26 cellular contexts compared by ENCODE assay signal in the genomic region with DNA sequence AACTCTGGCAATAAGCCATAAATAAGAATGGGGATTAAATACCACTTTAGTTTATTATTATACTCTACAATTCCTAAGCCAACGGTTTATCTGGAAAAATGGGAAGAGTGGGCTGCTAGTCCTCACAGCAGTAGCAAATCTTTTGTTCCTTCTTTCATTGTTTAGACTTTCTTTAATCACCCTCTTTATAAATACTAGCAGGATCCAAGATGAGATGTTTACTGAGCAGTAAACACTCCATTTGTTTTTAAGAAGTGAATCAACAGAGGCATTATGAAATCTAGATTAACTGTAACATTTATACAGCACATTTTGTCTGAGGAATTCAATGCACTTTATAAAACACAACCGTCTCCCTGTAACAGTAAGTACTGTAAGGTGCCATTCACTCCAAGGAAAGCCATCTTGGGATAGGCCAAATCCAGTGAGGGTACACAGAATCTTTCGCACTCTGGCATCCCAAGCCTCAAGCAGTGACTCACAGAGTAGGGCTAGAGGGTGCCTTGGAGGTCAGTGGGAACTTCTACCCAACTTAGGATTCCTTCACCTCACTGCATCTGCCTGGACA.
DNase-seq lines count a peak whose midpoint lies in the region; ATAC-seq and TF ChIP-seq lines count a peak whose summit lies in the region.
"Had no signal": no experiment of that assay in that cellular context is flagged by ENCODE, and none has a peak within 500 bp of the region (broad histone marks: within the 10 kb centered on the region; RNA-seq: fewer than 3 reads in every experiment).

No MANE protein-coding gene starts in this region.

- no peak overlapping the region for H3K4me2 ChIP-seq in neural progenitor cell

- peak; percentile 29; the same call in 2 of the 3 replicates for ATAC-seq in RWPE2 (ENCODE audit: low read depth)
- ATAC-seq: activated CD8-positive, alpha-beta T cell treated with anti-CD3 and anti-CD28 coated beads for 36 hours; left cardiac atrium; naive thymus-derived CD8-positive, alpha-beta T cell; right cardiac atrium; stimulated activated naive CD8-positive, alpha-beta T cell treated with anti-CD3 and anti-CD28 coated beads, Interleukin-15, amount 100 ng/mL, for 72 hours had no signal

- H3K27ac ChIP-seq in RWPE2 (ENCODE audit: poor library complexity, severe bottlenecking) (no peak overlapping the region), neural progenitor cell (peak overlapping the region; percentile 51), suprapubic skin (no peak overlapping the region)
- H3K27ac ChIP-seq: dorsolateral prefrontal cortex, epithelial cell of prostate, parathyroid adenoma, tibial nerve had no signal

- H3K36me3 Mint-ChIP-seq in neural progenitor cell = peaks cover 37% of the 10 kb centered on the region

- no peaks in the 10 kb centered on the region for H3K9me3 ChIP-seq in RWPE2 (ENCODE audit: severe bottlenecking)
- no peaks in the 10 kb centered on the region for H3K9me3 ChIP-seq in neural progenitor cell (ENCODE audit: low read depth)
- H3K9me3 ChIP-seq in suprapubic skin = no peaks in the 10 kb centered on the region
- H3K9me3 ChIP-seq: Caco-2, tibial nerve had no signal

- no peak overlapping the region for H3K4me3 ChIP-seq in RWPE2 (ENCODE audit: severe bottlenecking)
- H3K4me3 ChIP-seq in neural progenitor cell = no peak overlapping the region
- no peak overlapping the region for H3K4me3 ChIP-seq in suprapubic skin
- H3K4me3 ChIP-seq: dorsolateral prefrontal cortex, tibial nerve had no signal

- H3K4me1 Mint-ChIP-seq in neural progenitor cell = peaks cover 5% of the 10 kb centered on the region
- H3K4me1 Mint-ChIP-seq: B cell; stimulated activated naive CD8-positive, alpha-beta T cell treated with anti-CD3 and anti-CD28 coated beads, Interleukin-15, amount 100 ng/mL, for 72 hours had no signal

- H3K9me3 Mint-ChIP-seq in neural progenitor cell = no peaks in the 10 kb centered on the region
- H3K9me3 Mint-ChIP-seq: activated CD8-positive, alpha-beta T cell treated with anti-CD3 and anti-CD28 coated beads for 36 hours; naive thymus-derived CD8-positive, alpha-beta T cell; stimulated activated naive CD8-positive, alpha-beta T cell treated with anti-CD3 and anti-CD28 coated beads, Interleukin-15, amount 100 ng/mL, for 72 hours had no signal

- no peak overlapping the region for H2AFZ ChIP-seq in neural progenitor cell (replicated peaks)
- H2AFZ ChIP-seq: parathyroid adenoma had no signal

- no peak overlapping the region for H3K9ac ChIP-seq in neural progenitor cell
- H3K9ac ChIP-seq: parathyroid adenoma had no signal

- no peaks in the 10 kb centered on the region for H3K27me3 Mint-ChIP-seq in neural progenitor cell (ENCODE audit: insufficient read depth, low read depth)
- H3K27me3 Mint-ChIP-seq: activated CD8-positive, alpha-beta T cell treated with anti-CD3 and anti-CD28 coated beads for 36 hours; B cell; naive thymus-derived CD8-positive, alpha-beta T cell; stimulated activated naive CD8-positive, alpha-beta T cell treated with anti-CD3 and anti-CD28 coated beads, Interleukin-15, amount 100 ng/mL, for 72 hours had no signal

- H3K27me3 ChIP-seq in RWPE2 (ENCODE audit: insufficient read depth, poor library complexity, severe bottlenecking) = no peaks in the 10 kb centered on the region
- no peaks in the 10 kb centered on the region for H3K27me3 ChIP-seq in neural progenitor cell
- no peaks in the 10 kb centered on the region for H3K27me3 ChIP-seq in suprapubic skin
- H3K27me3 ChIP-seq: dorsolateral prefrontal cortex, tibial nerve had no signal

- no peak overlapping the region for H3K27ac Mint-ChIP-seq in neural progenitor cell
- H3K27ac Mint-ChIP-seq: activated CD8-positive, alpha-beta T cell treated with anti-CD3 and anti-CD28 coated beads for 36 hours; B cell; naive thymus-derived CD8-positive, alpha-beta T cell; stimulated activated naive CD8-positive, alpha-beta T cell treated with anti-CD3 and anti-CD28 coated beads, Interleukin-15, amount 100 ng/mL, for 72 hours had no signal

- peak; percentile 5 for DNase-seq in GM03348 (ENCODE audit: low spot score)
- no peak for DNase-seq in RWPE2 (ENCODE audit: low spot score)
- peak; percentile 41 for DNase-seq in fibroblast of gingiva (ENCODE audit: low read depth)
- DNase-seq in neural progenitor cell (ENCODE audit: low spot score) = no peak
- DNase-seq in DMS153 (lab: John Stamatoyannopoulos, UW) = no peak
- no peak for DNase-seq in NCI-H345 treated with DMSO at 0.1 percent for 48 hours (lab: John Stamatoyannopoulos, UW; ENCODE audit: unreplicated experiment)
- no peak for DNase-seq in suprapubic skin (ENCODE audit: low spot score in 2 of 2)
- DNase-seq in dedifferentiated amniotic fluid mesenchymal stem cell (ENCODE audit: extremely low spot score) = no peak
- DNase-seq: activated CD4-positive, CD25-positive, alpha-beta regulatory T cell treated with anti-CD3 and anti-CD28 coated beads, Interleukin-2, amount 50 U/mL, for 72 hours; activated CD8-positive, alpha-beta T cell treated with anti-CD3 and anti-CD28 coated beads for 36 hours; activated naive CD4-positive, alpha-beta T cell; activated T-cell treated with anti-CD3 and anti-CD28 coated beads, Interleukin-2, amount 50 U/mL, for 1 hour; amygdala; Caco-2; central memory CD4-positive, alpha-beta T cell; dorsolateral prefrontal cortex; GOT3; left cardiac atrium; naive thymus-derived CD8-positive, alpha-beta T cell; NCI-H1417 treated with DMSO at 0.1 percent for 48 hours; right cardiac atrium; stimulated activated naive CD8-positive, alpha-beta T cell treated with anti-CD3 and anti-CD28 coated beads, Interleukin-15, amount 100 ng/mL, for 72 hours had no signal

- H3F3A ChIP-seq in neural progenitor cell (ENCODE audit: low read depth) = peaks cover 19% of the 10 kb centered on the region

- H3K4me3 Mint-ChIP-seq in neural progenitor cell = no peak overlapping the region
- H3K4me3 Mint-ChIP-seq: activated CD8-positive, alpha-beta T cell treated with anti-CD3 and anti-CD28 coated beads for 36 hours; B cell; naive thymus-derived CD8-positive, alpha-beta T cell; stimulated activated naive CD8-positive, alpha-beta T cell treated with anti-CD3 and anti-CD28 coated beads, Interleukin-15, amount 100 ng/mL, for 72 hours had no signal

- H4K20me1 ChIP-seq in neural progenitor cell (ENCODE audit: low read depth) = no peaks in the 10 kb centered on the region

- TF ChIP-seq POLR2A in suprapubic skin (IDR thresholded peaks at IDR 0.05) = no peak

- no peak for TF ChIP-seq CTCF in RWPE2 (IDR thresholded peaks at IDR 0.05; ENCODE audit: poor library complexity, severe bottlenecking)
- TF ChIP-seq CTCF in neural progenitor cell (IDR thresholded peaks at IDR 0.05) = no peak
- TF ChIP-seq CTCF in suprapubic skin (IDR thresholded peaks at IDR 0.05) = no peak

- H3K4me1 ChIP-seq in RWPE2 (ENCODE audit: insufficient read depth, poor library complexity, severe bottlenecking) (no peaks in the 10 kb centered on the region), neural progenitor cell (peaks cover 37% of the 10 kb centered on the region), suprapubic skin (no peaks in the 10 kb centered on the region)
- H3K4me1 ChIP-seq: parathyroid adenoma, tibial nerve had no signal

- H3K36me3 ChIP-seq in RWPE2 (ENCODE audit: low read depth) (peaks cover 33% of the 10 kb centered on the region), neural progenitor cell (peaks cover 1% of the 10 kb centered on the region), suprapubic skin (peaks cover 35% of the 10 kb centered on the region)

- WGBS in suprapubic skin = 75% methylated on average over 3 of the region's 3 CpGs

- TF ChIP-seq EP300 in suprapubic skin (IDR thresholded peaks at IDR 0.05) = no peak

- peaks cover 34% of the 10 kb centered on the region for H3K79me2 ChIP-seq in neural progenitor cell (ENCODE audit: low read depth)
- H3K79me2 ChIP-seq: parathyroid adenoma had no signal

Comparison
In these comparisons a context has a peak if more than half of its experiments do, and no peak if none do; other contexts are left out.
1. DNase-seq: peak in GM03348 (single experiment) and fibroblast of gingiva (single experiment); none in RWPE2 (single experiment), neural progenitor cell (single experiment), DMS153 (single experiment), NCI-H345 treated with DMSO at 0.1 percent for 48 hours (single experiment), suprapubic skin (0 of 2) and dedifferentiated amniotic fluid mesenchymal stem cell (single experiment).